Comparison of ENCODE assay signal across 1 cellular context in genomic region chr6:151501511-151502136, GRCh38.
TF ChIP-seq lines count a peak whose summit lies in the region.

No MANE protein-coding gene starts in this region.

TF ChIP-seq in IMR-90, 13 proteins besides CTCF, POLR2A, EP300 and RAD21 (continued from another document):
- TF ChIP-seq SMC3 (IDR thresholded peaks at IDR 0.05; ENCODE audit: low read depth, low read length): no peak
- TF ChIP-seq FOS (IDR thresholded peaks at IDR 0.05; ENCODE audit: low read depth, low read length): no peak
- no peak for TF ChIP-seq BHLHE40 (IDR thresholded peaks at IDR 0.05; ENCODE audit: low read depth, low read length)
- no peak for TF ChIP-seq CHD1 (IDR thresholded peaks at IDR 0.05; ENCODE audit: low read depth, low read length)
- TF ChIP-seq RCOR1 (IDR thresholded peaks at IDR 0.05; ENCODE audit: insufficient replicate concordance, low read length): no peak
- TF ChIP-seq CEBPB (IDR thresholded peaks at IDR 0.05; ENCODE audit: low read depth, low read length): no peak
